Comparison of ENCODE assay signal across 8 cellular contexts in genomic region chr6:37353761-37354525, GRCh38. TPM values are rescaled to one million over a fixed set of nuclear protein-coding genes. Genes with fewer than 3 reads are reported as not detected.
DNase-seq lines count a peak whose midpoint lies in the region; ATAC-seq and TF ChIP-seq lines count a peak whose summit lies in the region.

RNF8 (plus strand) TSS chr6:37353983; CDS start chr6:37354165, 182 bp downstream.

- peak within 1 kb of the TSS; percentile 91 for H3K27ac Mint-ChIP-seq in activated CD4-positive, alpha-beta T cell treated with anti-CD3 and anti-CD28 coated beads, Interleukin-2, amount 10 ng/mL, durations not matched to agents 7 days and 5 days

- POLR2A ChIA-PET in activated CD4-positive, alpha-beta T cell treated with anti-CD3 and anti-CD28 coated beads, Interleukin-2, amount 10 ng/mL, durations not matched to agents 7 days and 5 days (lab: Charles Lee) = no interaction called here

- DNase-seq in BE2C = peak; percentile 95
- DNase-seq in GM19238 (ENCODE audit: insufficient read length, low spot score) = peak; percentile 97
- DNase-seq in NCI-H526 (lab: John Stamatoyannopoulos, UW) = peak; percentile 66 to 95
- DNase-seq in activated CD4-positive, alpha-beta T cell treated with anti-CD3 and anti-CD28 coated beads, Interleukin-2, amount 10 ng/mL, durations not matched to agents 7 days and 5 days = peak; percentile 92
- peak; percentile 78 for DNase-seq in dedifferentiated amniotic fluid mesenchymal stem cell (ENCODE audit: extremely low spot score)
- peak; percentile 97 for DNase-seq in left kidney (ENCODE audit: low read depth, low spot score)
- DNase-seq in stimulated activated CD4-positive, alpha-beta T cell treated with anti-CD3 and anti-CD28 coated beads, Interleukin-1b, Interleukin-23, amount 100 ng/mL, for 48 hours = peak; percentile 92

- H3K27me3 ChIP-seq in BE2C = no peaks in the 10 kb centered on the region

- no peaks in the 10 kb centered on the region for H3K36me3 ChIP-seq in BE2C

- H3K4me1 ChIP-seq in BE2C = peaks cover 12% of the 10 kb centered on the region; the same call in 1 of the 2 replicates

- no peaks in the 10 kb centered on the region for H3K9me3 Mint-ChIP-seq in activated CD4-positive, alpha-beta T cell treated with anti-CD3 and anti-CD28 coated beads, Interleukin-2, amount 10 ng/mL, durations not matched to agents 7 days and 5 days

- H3K27me3 Mint-ChIP-seq in activated CD4-positive, alpha-beta T cell treated with anti-CD3 and anti-CD28 coated beads, Interleukin-2, amount 10 ng/mL, durations not matched to agents 7 days and 5 days = no peaks in the 10 kb centered on the region

- peaks cover 33% of the 10 kb centered on the region for H3K4me1 Mint-ChIP-seq in activated CD4-positive, alpha-beta T cell treated with anti-CD3 and anti-CD28 coated beads, Interleukin-2, amount 10 ng/mL, durations not matched to agents 7 days and 5 days

- H3K36me3 Mint-ChIP-seq in activated CD4-positive, alpha-beta T cell treated with anti-CD3 and anti-CD28 coated beads, Interleukin-2, amount 10 ng/mL, durations not matched to agents 7 days and 5 days (ENCODE audit: low read depth) = peaks cover 9% of the 10 kb centered on the region

- ATAC-seq in HG03442 (IDR thresholded peaks at IDR 0.05; ENCODE audit: unreplicated experiment) = peak; percentile 83

- peak within 1 kb of the TSS; percentile 96 for H3K4me3 Mint-ChIP-seq in activated CD4-positive, alpha-beta T cell treated with anti-CD3 and anti-CD28 coated beads, Interleukin-2, amount 10 ng/mL, durations not matched to agents 7 days and 5 days

- CTCF ChIA-PET in activated CD4-positive, alpha-beta T cell treated with anti-CD3 and anti-CD28 coated beads, Interleukin-2, amount 10 ng/mL, durations not matched to agents 7 days and 5 days (lab: Charles Lee) = interaction anchor here (1.3 kb wide), 1 partner anchor 336 kb away, joined by 4 read pairs; no protein-coding TSS in a partner anchor

- TF ChIP-seq CTCF in BE2C (IDR thresholded peaks at IDR 0.05; ENCODE audit: low read depth, low read length) = no peak

- peak within 1 kb of the TSS; percentile 74 for H3K4me3 ChIP-seq in BE2C (ENCODE audit: low read depth, low read length)

- H3K9me3 ChIP-seq in BE2C = no peaks in the 10 kb centered on the region

RNA-seq across cellular contexts. Expression of gene RNF8, which starts in this region (rescaled TPM):
- polyA plus RNA-seq in BE2C (2012; ENCODE audit: insufficient read depth, insufficient read length, low read depth) = 18.4 TPM
- 10 to 100 TPM; 23.1 to 25.2 TPM for total RNA-seq in activated CD4-positive, alpha-beta T cell treated with anti-CD3 and anti-CD28 coated beads, Interleukin-2, amount 10 ng/mL, durations not matched to agents 7 days and 5 days

Comparison
In these comparisons a context has a peak if more than half of its experiments do, and no peak if none do; other contexts are left out.
1. Peak in every context shown above with its lines: DNase-seq, ATAC-seq and H3K4me3 ChIP-seq.